16 cellular contexts compared by ENCODE assay signal in the genomic region with DNA sequence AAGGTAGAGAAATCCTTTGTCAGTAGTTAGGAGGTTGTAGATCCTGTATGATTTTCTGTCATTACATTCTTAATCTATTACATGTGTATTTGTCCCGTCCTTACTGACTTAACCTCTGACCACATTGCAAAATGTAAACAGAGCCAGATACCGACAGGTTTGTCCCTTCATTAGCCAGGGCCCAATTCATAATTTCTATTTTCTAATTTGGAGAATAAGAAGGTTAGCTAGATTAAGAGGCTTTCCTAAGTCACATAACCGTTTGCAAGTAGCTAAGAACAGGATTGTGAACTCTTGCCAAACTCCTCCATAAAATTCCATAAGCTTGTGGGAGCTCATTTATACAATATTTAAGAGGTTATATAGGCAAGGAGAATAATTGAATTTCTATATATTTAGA.
A peak's percentile ranks its signal among the peaks of the same experiment; 100 is the strongest.
DNase-seq lines count a peak whose midpoint lies in the region; ATAC-seq and TF ChIP-seq lines count a peak whose summit lies in the region.
"Had no signal": no experiment of that assay in that cellular context is flagged by ENCODE, and none has a peak within 500 bp of the region (broad histone marks: within the 10 kb centered on the region; RNA-seq: fewer than 3 reads in every experiment).

No MANE protein-coding gene starts in this region.

- ATAC-seq in SK-N-SH treated with all-trans-retinoic acid at 6 μM for 48 hours (no peak), HG03139 (IDR thresholded peaks at IDR 0.05; ENCODE audit: unreplicated experiment) (no peak)
- ATAC-seq: activated T-helper 17 cell treated with anti-CD3 and anti-CD28 coated beads, Interleukin-2, amount 50 U/mL, for 72 hours had no signal

- H3K9ac ChIP-seq in SK-N-SH, result no peak overlapping the region

- H3K4me1 Mint-ChIP-seq in nephron progenitor cell, result peaks cover 50% of the 10 kb centered on the region
- H3K4me1 Mint-ChIP-seq: activated T-helper 17 cell treated with anti-CD3 and anti-CD28 coated beads, Interleukin-2, amount 50 U/mL, for 72 hours had no signal

- no peaks in the 10 kb centered on the region for H3K9me2 ChIP-seq in SK-N-SH
- no peaks in the 10 kb centered on the region for H3K9me2 ChIP-seq in hepatocyte (replicated peaks; ENCODE audit: insufficient read depth)

- CTCF ChIA-PET in SK-N-SH (lab: Yijun Ruan, JAX), result interaction anchor here (0.9 to 1.3 kb wide), 2 partner anchors 25 to 229 kb away, joined by 3 read pairs; no protein-coding TSS in a partner anchor

- H3K27me3 ChIP-seq in SK-N-SH (ENCODE audit: insufficient read depth) (no peaks in the 10 kb centered on the region), hepatocyte (no peaks in the 10 kb centered on the region)

- H2AFZ ChIP-seq in SK-N-SH (ENCODE audit: low read depth), result no peak overlapping the region
- H2AFZ ChIP-seq in hepatocyte, result no peak overlapping the region

- TF ChIP-seq EP300 in SK-N-SH (IDR thresholded peaks at IDR 0.05; ENCODE audit: borderline replicate concordance in 1 of 2, low read depth in 1 of 2, low read length in 1 of 2), result no peak

- no peak for DNase-seq in SK-N-SH
- no peak for DNase-seq in hepatocyte (ENCODE audit: low spot score)
- no peak for DNase-seq in nephron progenitor cell
- no peak for DNase-seq in EL
- no peak for DNase-seq in activated naive CD4-positive, alpha-beta T cell treated with Interleukin-2 at 50 U/mL for 16 hours
- no peak for DNase-seq in superior temporal gyrus (ENCODE audit: extremely low spot score)
- DNase-seq: cerebellar nuclear complex; DMS79 treated with DMSO at 0.1 percent for 48 hours; NCI-H1105; nucleus accumbens; stimulated activated CD4-positive, alpha-beta T cell treated with anti-CD3 and anti-CD28 coated beads, Interleukin-4, amount 100 ng/mL, for 24 hours; stimulated activated CD8-positive, alpha-beta memory T cell treated with anti-CD3 and anti-CD28 coated beads, Interleukin-4, amount 100 ng/mL, for 48 hours; WERI-Rb-1 had no signal

- H3K9me3 ChIP-seq in SK-N-SH (no peaks in the 10 kb centered on the region), hepatocyte (ENCODE audit: low read depth) (no peaks in the 10 kb centered on the region)

- TF ChIP-seq CTCF in SK-N-SH (IDR thresholded peaks at IDR 0.05) (no peak), hepatocyte (IDR thresholded peaks at IDR 0.05; ENCODE audit: poor library complexity) (no peak), nephron progenitor cell (IDR thresholded peaks at IDR 0.05) (no peak)

- H3K27ac ChIP-seq in SK-N-SH (ENCODE audit: low read depth in 2 of 2, low read length in 1 of 2) (peak overlapping the region; percentile 18 to 76; a peak in 3 of 4 replicates), hepatocyte (peak overlapping the region; percentile 87)
- H3K27ac ChIP-seq: WERI-Rb-1 had no signal

- no peaks in the 10 kb centered on the region for H4K20me1 ChIP-seq in SK-N-SH (ENCODE audit: insufficient read depth)
- H4K20me1 ChIP-seq in hepatocyte (ENCODE audit: insufficient read depth, poor library complexity, severe bottlenecking), result no peaks in the 10 kb centered on the region

- peak overlapping the region; percentile 6 for H3K27ac Mint-ChIP-seq in nephron progenitor cell
- H3K27ac Mint-ChIP-seq: activated T-helper 17 cell treated with anti-CD3 and anti-CD28 coated beads, Interleukin-2, amount 50 U/mL, for 72 hours had no signal

- POLR2A ChIA-PET in SK-N-SH (lab: Yijun Ruan, JAX), result no interaction called here

- TF ChIP-seq RAD21 in SK-N-SH (IDR thresholded peaks at IDR 0.05; ENCODE audit: low read length), result no peak

- H3K79me2 ChIP-seq in SK-N-SH (ENCODE audit: insufficient read depth) (no peaks in the 10 kb centered on the region), hepatocyte (no peaks in the 10 kb centered on the region)

- peaks cover 4 to 8% of the 10 kb centered on the region in 2 experiments; a peak in 3 of 4 replicates for H3K4me1 ChIP-seq in SK-N-SH (ENCODE audit: control insufficient read depth in 1 of 2, insufficient read depth in 2 of 2, low read depth in 1 of 2, low read length in 1 of 2)
- H3K4me1 ChIP-seq in hepatocyte (ENCODE audit: insufficient read depth), result peaks cover 74% of the 10 kb centered on the region

- H3K27me3 Mint-ChIP-seq in nephron progenitor cell (ENCODE audit: low read depth, poor library complexity), result no peaks in the 10 kb centered on the region
- H3K27me3 Mint-ChIP-seq: activated T-helper 17 cell treated with anti-CD3 and anti-CD28 coated beads, Interleukin-2, amount 50 U/mL, for 72 hours had no signal

- peaks cover 4% of the 10 kb centered on the region for H3F3A ChIP-seq in SK-N-SH (replicated peaks; ENCODE audit: insufficient read depth)

- no peaks in the 10 kb centered on the region for H3K36me3 ChIP-seq in SK-N-SH (replicated peaks in 1 of 2; ENCODE audit: control insufficient read depth in 1 of 2, insufficient read depth in 2 of 2, low read length in 1 of 2)
- H3K36me3 ChIP-seq in hepatocyte (replicated peaks; ENCODE audit: insufficient read depth, low read depth), result no peaks in the 10 kb centered on the region
- H3K36me3 ChIP-seq: WERI-Rb-1 had no signal

- H3K4me3 Mint-ChIP-seq in nephron progenitor cell, result no peak overlapping the region
- H3K4me3 Mint-ChIP-seq: activated T-helper 17 cell treated with anti-CD3 and anti-CD28 coated beads, Interleukin-2, amount 50 U/mL, for 72 hours had no signal

- 57% methylated on average over 3 of the region's 3 CpGs for WGBS in SK-N-SH (ENCODE audit: low lambda C conversion rate)
- 25% methylated on average over 3 of the region's 3 CpGs for WGBS in hepatocyte (ENCODE audit: low lambda C conversion rate, missing lambda C conversion rate)

- no peak overlapping the region for H3K4me2 ChIP-seq in SK-N-SH
- peak overlapping the region; percentile 51 for H3K4me2 ChIP-seq in hepatocyte

- H3K4me3 ChIP-seq in SK-N-SH (ENCODE audit: low read depth in 2 of 2, low read length in 1 of 2) (no peak overlapping the region), hepatocyte (no peak overlapping the region)

- H3K9me3 Mint-ChIP-seq in nephron progenitor cell, result no peaks in the 10 kb centered on the region
- H3K9me3 Mint-ChIP-seq: activated T-helper 17 cell treated with anti-CD3 and anti-CD28 coated beads, Interleukin-2, amount 50 U/mL, for 72 hours had no signal

- peaks cover 5% of the 10 kb centered on the region for H3K36me3 Mint-ChIP-seq in nephron progenitor cell (ENCODE audit: low read depth)

TF ChIP-seq in SK-N-SH, 30 proteins besides CTCF, POLR2A, EP300 and RAD21 (continues in another document):
- no peak for TF ChIP-seq CHD2 (IDR thresholded peaks at IDR 0.05; ENCODE audit: low read length, partially characterized antibody)
- TF ChIP-seq RFX5 (IDR thresholded peaks at IDR 0.05; ENCODE audit: low read length), result no peak
- no peak for TF ChIP-seq TAF1 (IDR thresholded peaks at IDR 0.05; ENCODE audit: borderline replicate concordance, low read depth, low read length)
- TF ChIP-seq, protein P1, sequence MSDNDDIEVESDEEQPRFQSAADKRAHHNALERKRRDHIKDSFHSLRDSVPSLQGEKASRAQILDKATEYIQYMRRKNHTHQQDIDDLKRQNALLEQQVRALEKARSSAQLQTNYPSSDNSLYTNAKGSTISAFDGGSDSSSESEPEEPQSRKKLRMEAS (IDR thresholded peaks at IDR 0.05; ENCODE audit: low read depth), result no peak
- no peak for TF ChIP-seq EZH2phosphoT487 (IDR thresholded peaks at IDR 0.05; ENCODE audit: borderline replicate concordance, low read depth)
- no peak for TF ChIP-seq JUND (IDR thresholded peaks at IDR 0.05)
- TF ChIP-seq, protein P2, sequence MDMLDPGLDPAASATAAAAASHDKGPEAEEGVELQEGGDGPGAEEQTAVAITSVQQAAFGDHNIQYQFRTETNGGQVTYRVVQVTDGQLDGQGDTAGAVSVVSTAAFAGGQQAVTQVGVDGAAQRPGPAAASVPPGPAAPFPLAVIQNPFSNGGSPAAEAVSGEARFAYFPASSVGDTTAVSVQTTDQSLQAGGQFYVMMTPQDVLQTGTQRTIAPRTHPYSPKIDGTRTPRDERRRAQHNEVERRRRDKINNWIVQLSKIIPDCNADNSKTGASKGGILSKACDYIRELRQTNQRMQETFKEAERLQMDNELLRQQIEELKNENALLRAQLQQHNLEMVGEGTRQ (IDR thresholded peaks at IDR 0.05; ENCODE audit: borderline replicate concordance, low read depth, low read length), result no peak

TF ChIP-seq in SK-N-SH treated with all-trans-retinoic acid at 6 μM for 48 hours, 23 proteins besides CTCF, POLR2A, EP300 and RAD21 (continues in another document):
- TF ChIP-seq ZFP30 (CRISPR knock-in tag; IDR thresholded peaks at IDR 0.05) (no peak), GLIS3 (CRISPR knock-in tag; IDR thresholded peaks at IDR 0.05) (no peak), PPARA (CRISPR knock-in tag; IDR thresholded peaks at IDR 0.05; ENCODE audit: borderline replicate concordance) (no peak), ZNF70 (CRISPR knock-in tag; IDR thresholded peaks at IDR 0.05) (no peak)
- TF ChIP-seq, protein P3, sequence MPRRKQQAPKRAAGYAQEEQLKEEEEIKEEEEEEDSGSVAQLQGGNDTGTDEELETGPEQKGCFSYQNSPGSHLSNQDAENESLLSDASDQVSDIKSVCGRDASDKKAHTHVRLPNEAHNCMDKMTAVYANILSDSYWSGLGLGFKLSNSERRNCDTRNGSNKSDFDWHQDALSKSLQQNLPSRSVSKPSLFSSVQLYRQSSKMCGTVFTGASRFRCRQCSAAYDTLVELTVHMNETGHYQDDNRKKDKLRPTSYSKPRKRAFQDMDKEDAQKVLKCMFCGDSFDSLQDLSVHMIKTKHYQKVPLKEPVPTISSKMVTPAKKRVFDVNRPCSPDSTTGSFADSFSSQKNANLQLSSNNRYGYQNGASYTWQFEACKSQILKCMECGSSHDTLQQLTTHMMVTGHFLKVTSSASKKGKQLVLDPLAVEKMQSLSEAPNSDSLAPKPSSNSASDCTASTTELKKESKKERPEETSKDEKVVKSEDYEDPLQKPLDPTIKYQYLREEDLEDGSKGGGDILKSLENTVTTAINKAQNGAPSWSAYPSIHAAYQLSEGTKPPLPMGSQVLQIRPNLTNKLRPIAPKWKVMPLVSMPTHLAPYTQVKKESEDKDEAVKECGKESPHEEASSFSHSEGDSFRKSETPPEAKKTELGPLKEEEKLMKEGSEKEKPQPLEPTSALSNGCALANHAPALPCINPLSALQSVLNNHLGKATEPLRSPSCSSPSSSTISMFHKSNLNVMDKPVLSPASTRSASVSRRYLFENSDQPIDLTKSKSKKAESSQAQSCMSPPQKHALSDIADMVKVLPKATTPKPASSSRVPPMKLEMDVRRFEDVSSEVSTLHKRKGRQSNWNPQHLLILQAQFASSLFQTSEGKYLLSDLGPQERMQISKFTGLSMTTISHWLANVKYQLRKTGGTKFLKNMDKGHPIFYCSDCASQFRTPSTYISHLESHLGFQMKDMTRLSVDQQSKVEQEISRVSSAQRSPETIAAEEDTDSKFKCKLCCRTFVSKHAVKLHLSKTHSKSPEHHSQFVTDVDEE (CRISPR knock-in tag; IDR thresholded peaks at IDR 0.05), result no peak
